In the genomic region with DNA sequence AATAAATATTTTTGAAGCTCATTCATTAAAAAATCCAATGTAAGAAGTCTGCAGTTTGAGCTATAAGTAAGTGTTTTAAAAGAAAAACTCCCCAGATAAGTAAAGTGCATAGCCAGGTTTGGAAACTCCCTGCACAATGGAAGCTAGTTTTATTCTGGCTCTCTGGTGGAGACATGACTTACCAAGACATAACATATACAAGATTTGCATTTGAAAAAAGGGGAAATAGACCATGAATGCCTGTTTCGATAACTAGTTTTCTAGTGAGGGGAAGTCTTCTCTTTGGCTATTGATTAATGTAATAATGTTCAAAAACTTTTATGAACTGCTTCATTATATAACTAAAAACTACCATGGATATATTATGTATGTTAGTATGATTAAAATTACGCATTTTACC, we compare ENCODE assay signal across 13 cellular contexts.
DNase-seq lines count a peak whose midpoint lies in the region; ATAC-seq and TF ChIP-seq lines count a peak whose summit lies in the region.
"Had no signal": no experiment of that assay in that cellular context is flagged by ENCODE, and none has a peak within 500 bp of the region (broad histone marks: within the 10 kb centered on the region; RNA-seq: fewer than 3 reads in every experiment).

No MANE protein-coding gene starts in this region.

- H3K79me2 ChIP-seq in OCI-LY7 (ENCODE audit: insufficient read depth, low read depth, low read length), result no peaks in the 10 kb centered on the region

- H3K9me3 ChIP-seq in vagina, result no peaks in the 10 kb centered on the region
- no peaks in the 10 kb centered on the region for H3K9me3 ChIP-seq in OCI-LY7 (ENCODE audit: low read length)
- H3K9me3 ChIP-seq: thyroid gland had no signal

- H2AFZ ChIP-seq in OCI-LY7 (ENCODE audit: low read length), result no peak overlapping the region

- H3K27me3 ChIP-seq in vagina, result no peaks in the 10 kb centered on the region
- H3K27me3 ChIP-seq: thyroid gland had no signal

- POLR2A ChIA-PET in OCI-LY7 (lab: Charles Lee), result no interaction called here

- H3K27ac ChIP-seq in vagina (no peak overlapping the region), OCI-LY7 (ENCODE audit: low read depth, low read length, poor library complexity, severe bottlenecking) (no peak overlapping the region)
- H3K27ac ChIP-seq: KMS-11, thyroid gland had no signal

- H3K36me3 ChIP-seq in vagina (no peaks in the 10 kb centered on the region), OCI-LY7 (ENCODE audit: insufficient read depth, low read length) (no peaks in the 10 kb centered on the region)
- H3K36me3 ChIP-seq: thyroid gland had no signal

- CTCF ChIA-PET in OCI-LY7 (lab: Charles Lee; ENCODE audit: unreplicated experiment), result no interaction called here

- no peaks in the 10 kb centered on the region for H4K20me1 ChIP-seq in OCI-LY7 (ENCODE audit: insufficient read depth, low read length)

- H3K9me2 ChIP-seq in OCI-LY7 (ENCODE audit: insufficient read depth, low read length), result no peaks in the 10 kb centered on the region

- H3K4me3 ChIP-seq in vagina (no peak overlapping the region), OCI-LY7 (ENCODE audit: low read depth, low read length, poor library complexity, severe bottlenecking) (no peak overlapping the region)
- H3K4me3 ChIP-seq: thyroid gland had no signal

- no peak for TF ChIP-seq CTCF in GM13976 (IDR thresholded peaks at IDR 0.05; ENCODE audit: borderline replicate concordance, control extremely low read depth, extremely low read depth, insufficient read depth, missing control alignments)
- no peak for TF ChIP-seq CTCF in vagina (IDR thresholded peaks at IDR 0.05)
- TF ChIP-seq CTCF in OCI-LY7 (conservative IDR thresholded peaks at IDR 0.05; ENCODE audit: low read length), result no peak

- ATAC-seq in GM19372 (IDR thresholded peaks at IDR 0.05; ENCODE audit: low read depth, unreplicated experiment) (peak; percentile 92), HG02678 (IDR thresholded peaks at IDR 0.05; ENCODE audit: unreplicated experiment) (peak; percentile 94), HG03342 (IDR thresholded peaks at IDR 0.05; ENCODE audit: unreplicated experiment) (peak; percentile 97)
- ATAC-seq in stimulated activated naive CD8-positive, alpha-beta T cell treated with anti-CD3 and anti-CD28 coated beads, Interleukin-15, Interleukin-2, amounts not matched to agents 100 U/mL and 50 U/mL, for 24 hours, result no peak
- ATAC-seq: Panc1, sciatic nerve had no signal

- in situ Hi-C loops in GM13976 (cut with MboI; ENCODE audit: low sequenced_read_pairs, unreplicated experiment), result no loop called here

- TF ChIP-seq POLR2A in vagina (IDR thresholded peaks at IDR 0.05), result no peak

- intact Hi-C loops in vagina (cut with DNase I), result no loop called here
- intact Hi-C loops in OCI-LY7 (cut with micrococcal nuclease; ENCODE audit: unreplicated experiment), result no loop called here

- no peak overlapping the region for H3K4me2 ChIP-seq in OCI-LY7 (ENCODE audit: low read length)
- H3K4me2 ChIP-seq: KMS-11 had no signal

- no TSS peak for BruUV-seq in OCI-LY7 (replicated peaks; lab: Mats Ljungman, UMichigan)

- DNase-seq in GM13976 (ENCODE audit: low spot score) (peak; percentile 18), UCSD-AML1 (lab: John Stamatoyannopoulos, UW; ENCODE audit: unreplicated experiment) (no peak), vagina (ENCODE audit: extremely low spot score in 2 of 2) (no peak), OCI-LY7 (ENCODE audit: low spot score) (no peak)
- no peak for DNase-seq in stimulated activated naive CD8-positive, alpha-beta T cell treated with anti-CD3 and anti-CD28 coated beads, Interleukin-15, Interleukin-2, amounts not matched to agents 100 U/mL and 50 U/mL, for 24 hours
- DNase-seq: immature natural killer cell, thyroid gland had no signal

- H3K4me1 ChIP-seq in vagina, result no peaks in the 10 kb centered on the region
- no peaks in the 10 kb centered on the region for H3K4me1 ChIP-seq in OCI-LY7 (ENCODE audit: insufficient read depth, low read length, poor library complexity, severe bottlenecking)
- H3K4me1 ChIP-seq: thyroid gland had no signal
